ENCODE assay signal across 16 cellular contexts in the genomic region with DNA sequence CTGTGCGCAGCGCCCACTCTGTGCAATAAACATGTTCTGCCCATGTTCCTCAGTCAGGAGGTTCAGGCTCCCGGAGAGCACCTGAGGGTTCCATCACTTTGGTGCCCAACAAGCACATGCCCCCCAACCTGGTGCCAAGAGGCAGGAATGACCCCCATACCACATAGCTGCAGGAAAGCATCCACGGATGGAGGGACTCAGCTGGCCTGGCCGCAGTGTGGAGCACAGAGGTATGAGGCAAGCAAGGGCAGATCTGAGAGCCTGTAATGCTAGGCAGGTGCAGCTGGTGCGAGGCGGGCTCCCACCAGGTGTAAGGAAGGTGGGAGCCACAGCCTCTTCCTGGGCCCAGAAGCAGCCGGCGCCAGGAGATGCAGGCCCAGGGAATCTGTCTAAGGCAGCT. TPM values are rescaled to one million over a fixed set of nuclear protein-coding genes. Genes with fewer than 3 reads are reported as not detected.
DNase-seq lines count a peak whose midpoint lies in the region; ATAC-seq and TF ChIP-seq lines count a peak whose summit lies in the region.
"Had no signal": no experiment of that assay in that cellular context is flagged by ENCODE, and none has a peak within 500 bp of the region (broad histone marks: within the 10 kb centered on the region; RNA-seq: fewer than 3 reads in every experiment).

No MANE protein-coding gene starts in this region.

- no peak overlapping the region for H3K27ac Mint-ChIP-seq in endothelial cell (ENCODE audit: unreplicated experiment)
- H3K27ac Mint-ChIP-seq: B cell; CD4-positive, alpha-beta T cell; H9 had no signal

- H3K4me3 Mint-ChIP-seq in endothelial cell (ENCODE audit: unreplicated experiment), result peak overlapping the region; percentile 67
- H3K4me3 Mint-ChIP-seq: B cell, H9 had no signal

- intact Hi-C loops in left ventricle myocardium superior (cut with micrococcal nuclease), result no loop called here
- intact Hi-C loops in cardiac septum (cut with DNase I), result no loop called here
- intact Hi-C loops in posterior vena cava (cut with DNase I), result no loop called here

- DNase-seq in left ventricle myocardium superior, result peak; percentile 14
- no peak for DNase-seq in cardiac septum (ENCODE audit: low spot score)
- no peak for DNase-seq in endothelial cell (ENCODE audit: low spot score)
- DNase-seq in posterior vena cava (ENCODE audit: low spot score), result peak; percentile 65
- no peak for DNase-seq in NCI-H524 (lab: John Stamatoyannopoulos, UW)
- no peak for DNase-seq in UCSD-AML1 (lab: John Stamatoyannopoulos, UW; ENCODE audit: unreplicated experiment)
- no peak for DNase-seq in NOMO-1 (lab: John Stamatoyannopoulos, UW; ENCODE audit: unreplicated experiment in 2 of 2)
- DNase-seq: C1 segment of cervical spinal cord; CD4-positive, alpha-beta T cell; DMS153; DMS79 treated with DMSO at 0.1 percent for 48 hours; GF-D8; GOT3; H9; IMR-90 had no signal

- TF ChIP-seq CTCF in endothelial cell (IDR thresholded peaks at IDR 0.05; ENCODE audit: unreplicated experiment), result no peak

- no peaks in the 10 kb centered on the region for H3K9me3 Mint-ChIP-seq in endothelial cell (ENCODE audit: unreplicated experiment)
- H3K9me3 Mint-ChIP-seq: CD4-positive, alpha-beta T cell; H9 had no signal

- H3K4me1 Mint-ChIP-seq in endothelial cell (ENCODE audit: unreplicated experiment), result peaks cover 22% of the 10 kb centered on the region

- H3K36me3 Mint-ChIP-seq in endothelial cell (ENCODE audit: low read depth, unreplicated experiment), result peaks cover 27% of the 10 kb centered on the region

- peaks cover 14% of the 10 kb centered on the region for H3K27me3 Mint-ChIP-seq in endothelial cell (ENCODE audit: unreplicated experiment)
- H3K27me3 Mint-ChIP-seq: B cell; CD4-positive, alpha-beta T cell had no signal

- no peak for ATAC-seq in left ventricle myocardium superior

RNA-seq across cellular contexts. Expression of a gene that starts 4.3 kb away (rescaled TPM):
- total RNA-seq in left ventricle myocardium superior (14.8 TPM), cardiac septum (15.3 TPM), endothelial cell (ENCODE audit: unreplicated experiment) (38.5 TPM), posterior vena cava (10 to 100 TPM; 17.3 to 20.1 TPM)

RNA-seq across cellular contexts. Expression of a gene that starts 42.2 kb away (rescaled TPM):
- total RNA-seq in left ventricle myocardium superior, result 434 TPM
- 372 TPM for total RNA-seq in cardiac septum
- 82.2 TPM for total RNA-seq in endothelial cell (ENCODE audit: unreplicated experiment)
- total RNA-seq in posterior vena cava, result 100 to 1,000 TPM; 245 to 333 TPM

RNA-seq across cellular contexts. Expression of a gene that starts 44.8 kb away (rescaled TPM):
- total RNA-seq in left ventricle myocardium superior, result 37.1 TPM
- 41.3 TPM for total RNA-seq in cardiac septum
- 138 TPM for total RNA-seq in endothelial cell (ENCODE audit: unreplicated experiment)
- total RNA-seq in posterior vena cava, result 10 to 100 TPM; 85.0 to 90.5 TPM

RNA-seq across cellular contexts. Expression of a gene that starts 56.2 kb away (rescaled TPM):
- total RNA-seq in left ventricle myocardium superior (110 TPM), cardiac septum (160 TPM), endothelial cell (ENCODE audit: unreplicated experiment) (163 TPM), posterior vena cava (10 to 100 TPM; 54.6 to 62.8 TPM)

Comparison
In these comparisons a context has a peak if more than half of its experiments do, and no peak if none do; other contexts are left out.
1. DNase-seq: peak in left ventricle myocardium superior (single experiment) and posterior vena cava (single experiment); none in cardiac septum (single experiment), endothelial cell (single experiment), NCI-H524 (0 of 2), UCSD-AML1 (single experiment) and NOMO-1 (0 of 2).